5 cellular contexts compared by ENCODE assay signal in the genomic region with DNA sequence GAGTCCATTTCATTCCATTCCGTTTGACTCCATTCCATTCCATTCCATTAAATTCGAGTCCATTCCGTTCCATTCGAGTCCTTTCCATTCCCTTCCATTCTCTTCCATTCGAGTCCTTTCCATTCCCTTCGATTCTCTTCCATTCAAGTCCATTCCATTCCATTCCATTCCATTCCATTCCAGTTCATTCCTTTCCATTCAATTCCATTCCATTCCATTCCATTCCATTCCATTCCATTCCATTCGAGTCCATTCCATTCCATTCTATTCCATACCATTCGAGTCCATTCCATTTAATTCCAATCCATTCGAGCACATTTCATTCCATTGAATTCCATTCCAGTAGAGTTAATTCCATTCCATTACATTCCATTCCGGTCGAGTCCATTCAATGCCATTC.
DNase-seq lines count a peak whose midpoint lies in the region; ATAC-seq, FAIRE-seq and TF ChIP-seq lines count a peak whose summit lies in the region.
"Not testable (repeated sequence)": the region's sequence is repeated elsewhere in the genome, so short reads cannot be mapped to it uniquely, and the experiment has no call there.

No MANE protein-coding gene starts in this region.

- not testable (repeated sequence) for H3K9ac ChIP-seq in HUES48 (ENCODE audit: low read depth, low read length); IMR-90 (ENCODE audit: low read depth, low read length); GM12878 (ENCODE audit: control insufficient read depth, insufficient read depth, low read length); HepG2 (ENCODE audit: insufficient read depth, low read depth, low read length); mesendoderm (ENCODE audit: low read length)

- intact Hi-C loops in IMR-90 (cut with micrococcal nuclease); GM12878 (cut with micrococcal nuclease; ENCODE audit: unreplicated experiment); HepG2 (cut with micrococcal nuclease; ENCODE audit: unreplicated experiment): not testable (repeated sequence)

- not testable (repeated sequence) for TF ChIP-seq CTCF in IMR-90 (conservative IDR thresholded peaks at IDR 0.05; ENCODE audit: low read depth, low read length); GM12878 (IDR thresholded peaks at IDR 0.05 in 2 of 3, conservative IDR thresholded peaks at IDR 0.05 in 1 of 3; ENCODE audit: control insufficient read depth in 2 of 3, extremely low read depth in 1 of 3, insufficient read depth in 1 of 3, low read depth in 3 of 3, low read length in 3 of 3); HepG2 (CRISPR knock-in tag; IDR thresholded peaks at IDR 0.05)

- not testable (repeated sequence) for H3K14ac ChIP-seq in IMR-90 (replicated peaks; ENCODE audit: low read depth, low read length)

- not testable (repeated sequence) for H3K36me3 ChIP-seq in HUES48 (ENCODE audit: control insufficient read depth, insufficient read depth, low read length); IMR-90 (ENCODE audit: control insufficient read depth, insufficient read depth, low read length); GM12878 (ENCODE audit: control insufficient read depth in 2 of 2, insufficient read depth in 2 of 2, low read length in 1 of 2); HepG2 (replicated peaks in 1 of 2; ENCODE audit: control insufficient read depth in 1 of 2, insufficient read depth in 2 of 2, low read length in 2 of 2); mesendoderm (ENCODE audit: control insufficient read depth, insufficient read depth, low read length)

- POLR2A ChIA-PET in IMR-90 (lab: Charles Lee; ENCODE audit: unreplicated experiment); GM12878 (lab: Charles Lee); HepG2 (lab: Yijun Ruan, JAX): not testable (repeated sequence)

- CTCF ChIA-PET in IMR-90 (lab: Yijun Ruan, JAX); GM12878 (lab: Yijun Ruan, JAX); HepG2 (lab: Yijun Ruan, JAX; ENCODE audit: low intra/inter-chr PET ratio, low total read pairs): not testable (repeated sequence)

- BruUV-seq in IMR-90 (replicated peaks; lab: Mats Ljungman, UMichigan); GM12878 (replicated peaks; lab: Mats Ljungman, UMichigan); HepG2 (replicated peaks; lab: Mats Ljungman, UMichigan): not testable (repeated sequence)

- not testable (repeated sequence) for H2AFZ ChIP-seq in IMR-90 (replicated peaks; ENCODE audit: low read length, poor library complexity); GM12878 (ENCODE audit: control insufficient read depth, low read depth, low read length); HepG2 (ENCODE audit: low read length)

- not testable (repeated sequence) for H2AK9ac ChIP-seq in IMR-90 (replicated peaks; ENCODE audit: low read depth, low read length, poor library complexity)

- RAD21 ChIA-PET in GM12878 (lab: Charles Lee; ENCODE audit: unreplicated experiment) = not testable (repeated sequence)

- H4K8ac ChIP-seq in IMR-90 (ENCODE audit: low read depth in 2 of 2, low read length in 2 of 2); mesendoderm (ENCODE audit: low read depth, low read length): not testable (repeated sequence)

- H3K4ac ChIP-seq in IMR-90 (ENCODE audit: low read depth, low read length); mesendoderm (ENCODE audit: low read depth, low read length): not testable (repeated sequence)

- not testable (repeated sequence) for H3K18ac ChIP-seq in IMR-90 (ENCODE audit: low read depth, low read length); mesendoderm (ENCODE audit: low read length)

- FAIRE-seq in GM12878 (lab: Jason Lieb, UNC); HepG2 (lab: Jason Lieb, UNC): not testable (repeated sequence)

- not testable (repeated sequence) for ATAC-seq in IMR-90 (ENCODE audit: low read depth); GM12878; HepG2

- not testable (repeated sequence) for H3K9me1 ChIP-seq in IMR-90 (ENCODE audit: insufficient read depth, low read length)

- H4K20me1 ChIP-seq in IMR-90 (ENCODE audit: insufficient read depth, low read length); GM12878 (ENCODE audit: control insufficient read depth, insufficient read depth); HepG2 (ENCODE audit: insufficient read depth, low read length): not testable (repeated sequence)

- TF ChIP-seq EP300 in GM12878 (IDR thresholded peaks at IDR 0.05; ENCODE audit: borderline replicate concordance in 1 of 2, control insufficient read depth in 1 of 2, low read depth in 2 of 2, low read length in 2 of 2); HepG2 (IDR thresholded peaks at IDR 0.05; ENCODE audit: low read depth in 2 of 2, low read length in 2 of 2); HepG2 (CRISPR knock-in tag; IDR thresholded peaks at IDR 0.05; ENCODE audit: borderline replicate concordance): not testable (repeated sequence)

- not testable (repeated sequence) for DNase-seq in IMR-90; GM12878 (ENCODE audit: low read depth, low spot score); HepG2 (ENCODE audit: low spot score); mesendoderm

- SMC1A ChIA-PET in GM12878 (lab: Charles Lee; ENCODE audit: uncharacterized antibody, unreplicated experiment) = not testable (repeated sequence)

- H3K56ac ChIP-seq in IMR-90 (ENCODE audit: extremely low read depth, insufficient read depth, low read length); mesendoderm (ENCODE audit: low read length): not testable (repeated sequence)

- TF ChIP-seq POLR2A in IMR-90 (IDR thresholded peaks at IDR 0.05; ENCODE audit: low read depth, low read length); GM12878 (IDR thresholded peaks at IDR 0.05; ENCODE audit: low read depth, low read length); HepG2 (IDR thresholded peaks at IDR 0.05; ENCODE audit: insufficient read depth in 1 of 2, low read depth in 2 of 2, low read length in 2 of 2): not testable (repeated sequence)

- in situ Hi-C loops in IMR-90 (cut with MboI; ENCODE audit: low sequenced_read_pairs); GM12878 (cut with MboI); HepG2 (cut with HindIII; ENCODE audit: extremely low pct_ligation_motif_present, low pct_unique_long_range_greater_than_20kb): not testable (repeated sequence)

- WGBS in IMR-90 (ENCODE audit: extremely low coverage in 2 of 2, insufficient read length in 1 of 2), 2 experiments = 41% methylated on average over 11 of the region's 11 CpGs; no CpG with 5 or more reads in 1 of the 2 experiments
- WGBS in GM12878 (ENCODE audit: insufficient coverage, insufficient replicate concordance, low lambda C conversion rate, missing lambda C conversion rate) = 37% methylated on average over 11 of the region's 11 CpGs
- WGBS in HepG2 (ENCODE audit: low lambda C conversion rate) = 11% methylated on average over 11 of the region's 11 CpGs
- 100% methylated on average over 5 of the region's 11 CpGs for WGBS in mesendoderm (ENCODE audit: extremely low coverage, insufficient coverage, low lambda C conversion rate)

- dilution Hi-C loops in IMR-90 (cut with HindIII; ENCODE audit: low sequenced_read_pairs, unreplicated experiment) = not testable (repeated sequence)

- not testable (repeated sequence) for H2AK5ac ChIP-seq in IMR-90 (ENCODE audit: low read depth, low read length); mesendoderm (ENCODE audit: low read length)

- H3K4me1 ChIP-seq in HUES48 (ENCODE audit: control insufficient read depth, insufficient read depth, low read length); IMR-90 (ENCODE audit: control insufficient read depth, insufficient read depth, low read length); GM12878 (ENCODE audit: control insufficient read depth, insufficient read depth, low read length); HepG2 (ENCODE audit: insufficient read depth, low read length); mesendoderm (ENCODE audit: control insufficient read depth, low read depth, low read length): not testable (repeated sequence)

- H2BK15ac ChIP-seq in IMR-90 (ENCODE audit: low read depth, low read length); mesendoderm (replicated peaks; ENCODE audit: low read depth): not testable (repeated sequence)

- not testable (repeated sequence) for H3K27ac ChIP-seq in HUES48 (ENCODE audit: low read depth, low read length); IMR-90 (ENCODE audit: insufficient read depth, low read length); GM12878 (ENCODE audit: control insufficient read depth, insufficient read depth); HepG2 (ENCODE audit: extremely low read length, insufficient read depth, low read length); mesendoderm (ENCODE audit: low read depth, low read length)

- H3K27me3 ChIP-seq in HUES48 (ENCODE audit: control insufficient read depth, insufficient read depth, low read length); IMR-90 (ENCODE audit: control insufficient read depth, insufficient read depth, low read length); GM12878 (replicated peaks in 1 of 2; ENCODE audit: control insufficient read depth in 2 of 2, insufficient read depth in 2 of 2, low read length in 1 of 2); HepG2 (ENCODE audit: control insufficient read depth in 1 of 2, insufficient read depth in 2 of 2, low read length in 2 of 2); mesendoderm (ENCODE audit: insufficient read depth, low read length, poor library complexity): not testable (repeated sequence)

- H3K23ac ChIP-seq in IMR-90 (ENCODE audit: low read depth, low read length); mesendoderm (ENCODE audit: low read length): not testable (repeated sequence)

- not testable (repeated sequence) for H2BK20ac ChIP-seq in IMR-90 (ENCODE audit: low read depth, low read length)

- not testable (repeated sequence) for TF ChIP-seq RAD21 in IMR-90 (IDR thresholded peaks at IDR 0.05; ENCODE audit: low read length); GM12878 (IDR thresholded peaks at IDR 0.05; ENCODE audit: insufficient read depth, low read depth, low read length); HepG2 (CRISPR knock-in tag; IDR thresholded peaks at IDR 0.05)

- not testable (repeated sequence) for H3K9me3 ChIP-seq in HUES48 (ENCODE audit: control insufficient read depth, insufficient read depth, low read length); HepG2 (ENCODE audit: low read length)
- H3K9me3 ChIP-seq in IMR-90 (ENCODE audit: control insufficient read depth, insufficient read depth, low read length) (peaks cover 42% of the 10 kb centered on the region), GM12878 (replicated peaks; ENCODE audit: control insufficient read depth, insufficient read depth, low read length) (peaks cover 15% of the 10 kb centered on the region)

- H2BK5ac ChIP-seq in IMR-90 (ENCODE audit: low read depth, low read length, poor library complexity, severe bottlenecking) = peak overlapping the region; percentile 26
- not testable (repeated sequence) for H2BK5ac ChIP-seq in mesendoderm (ENCODE audit: low read length)

- H4K5ac ChIP-seq in IMR-90 (ENCODE audit: low read depth, low read length); mesendoderm (ENCODE audit: low read length): not testable (repeated sequence)

- not testable (repeated sequence) for H3K4me2 ChIP-seq in IMR-90 (ENCODE audit: low read depth, low read length); GM12878 (ENCODE audit: control insufficient read depth, insufficient read depth); HepG2 (ENCODE audit: low read depth, low read length); mesendoderm (ENCODE audit: low read length)

- H3K79me2 ChIP-seq in GM12878 (ENCODE audit: control insufficient read depth, insufficient read depth, low read length); HepG2 (ENCODE audit: insufficient read depth, low read length); mesendoderm (ENCODE audit: control insufficient read depth, insufficient read depth, low read length): not testable (repeated sequence)

- peak overlapping the region; percentile 4; the same call in 1 of the 2 replicates for H3K4me3 ChIP-seq in HUES48 (ENCODE audit: low read depth, low read length)
- H3K4me3 ChIP-seq in IMR-90 (ENCODE audit: insufficient read depth, low read depth, low read length); GM12878; HepG2 (replicated peaks in 1 of 3; ENCODE audit: insufficient read depth in 1 of 3, low read depth in 2 of 3, low read length in 3 of 3): not testable (repeated sequence)
- peak overlapping the region; percentile 3 for H3K4me3 ChIP-seq in mesendoderm (ENCODE audit: low read length)

- not testable (repeated sequence) for H4K91ac ChIP-seq in IMR-90 (ENCODE audit: insufficient read depth, low read depth, low read length)

- not testable (repeated sequence) for H2BK120ac ChIP-seq in IMR-90 (ENCODE audit: low read depth, low read length); mesendoderm (ENCODE audit: low read depth, low read length)

- H3K79me1 ChIP-seq in IMR-90 (ENCODE audit: low read depth in 1 of 2, low read length in 2 of 2); mesendoderm (ENCODE audit: low read length): not testable (repeated sequence)
